Comparison of ENCODE assay signal across 1 cellular context in genomic region chr17:49880291-49881053, GRCh38.
A peak's percentile ranks its signal among the peaks of the same experiment; 100 is the strongest.
TF ChIP-seq lines count a peak whose summit lies in the region.

No MANE protein-coding gene starts in this region.

TF ChIP-seq in HepG2, 621 proteins besides CTCF, POLR2A, EP300 and RAD21 (continued from another document and continues in another):
- TF ChIP-seq ZNF318 (CRISPR knock-in tag; IDR thresholded peaks at IDR 0.05) (0 out of 2 replicates have a peak, but pooled peaks have one; percentile 46), MTF2 (CRISPR knock-in tag; IDR thresholded peaks at IDR 0.05; ENCODE audit: borderline replicate concordance) (no peak; the same call in 1 of the 2 replicates), ATF4 (CRISPR knock-in tag; IDR thresholded peaks at IDR 0.05) (no peak), NFIC (IDR thresholded peaks at IDR 0.05; ENCODE audit: low read length) (no peak), ZNF343 (CRISPR knock-in tag; IDR thresholded peaks at IDR 0.05) (no peak), ZNF180 (CRISPR knock-in tag; IDR thresholded peaks at IDR 0.05; ENCODE audit: borderline replicate concordance, low read depth) (no peak), ZNF557 (CRISPR knock-in tag; IDR thresholded peaks at IDR 0.05) (no peak), ZNF788 (CRISPR knock-in tag; IDR thresholded peaks at IDR 0.05; ENCODE audit: borderline replicate concordance) (peak; percentile 73; the same call in 1 of the 2 replicates), RNF219 (CRISPR knock-in tag; IDR thresholded peaks at IDR 0.05) (no peak), ZNF24 (IDR thresholded peaks at IDR 0.05) (no peak), GLMP (CRISPR knock-in tag; IDR thresholded peaks at IDR 0.05; ENCODE audit: borderline replicate concordance) (no peak), NONO (IDR thresholded peaks at IDR 0.05) (no peak), NONO (CRISPR knock-in tag; conservative IDR thresholded peaks at IDR 0.05) (no peak), KLF16 (CRISPR knock-in tag; IDR thresholded peaks at IDR 0.05) (no peak), MBD4 (IDR thresholded peaks at IDR 0.05; ENCODE audit: borderline replicate concordance, low read length) (no peak), IRF9 (CRISPR knock-in tag; IDR thresholded peaks at IDR 0.05; ENCODE audit: borderline replicate concordance) (no peak), REST (IDR thresholded peaks at IDR 0.05; ENCODE audit: borderline replicate concordance in 1 of 2, low read depth in 1 of 2, low read length in 2 of 2) (no peak), ZNF891 (CRISPR knock-in tag; IDR thresholded peaks at IDR 0.05) (peak; percentile 32; the same call in 1 of the 2 replicates), CREM (IDR thresholded peaks at IDR 0.05) (no peak), CREM (CRISPR knock-in tag; IDR thresholded peaks at IDR 0.05) (no peak), ZNF605 (CRISPR knock-in tag; IDR thresholded peaks at IDR 0.05) (no peak), ZSCAN20 (CRISPR knock-in tag; IDR thresholded peaks at IDR 0.05; ENCODE audit: borderline replicate concordance) (no peak), RARA (CRISPR knock-in tag; IDR thresholded peaks at IDR 0.05) (no peak), ZNF569 (CRISPR knock-in tag; IDR thresholded peaks at IDR 0.05; ENCODE audit: borderline replicate concordance) (no peak), YEATS4 (CRISPR knock-in tag; IDR thresholded peaks at IDR 0.05; ENCODE audit: borderline replicate concordance) (no peak), CREB1 (IDR thresholded peaks at IDR 0.05) (no peak), CREB1 (CRISPR knock-in tag; IDR thresholded peaks at IDR 0.05) (no peak), ZNF619 (CRISPR knock-in tag; IDR thresholded peaks at IDR 0.05) (no peak), HCFC1 (IDR thresholded peaks at IDR 0.05; ENCODE audit: low read depth, low read length) (no peak), ZNF431 (CRISPR knock-in tag; IDR thresholded peaks at IDR 0.05; ENCODE audit: borderline replicate concordance, low read depth) (no peak), HNRNPL (IDR thresholded peaks at IDR 0.05; ENCODE audit: low read depth, low read length) (0 out of 2 replicates have a peak, but pooled peaks have one; percentile 44), CAMTA2 (CRISPR knock-in tag; IDR thresholded peaks at IDR 0.05; ENCODE audit: borderline replicate concordance) (no peak), NFATC3 (CRISPR knock-in tag; IDR thresholded peaks at IDR 0.05) (no peak), PAX8 (CRISPR knock-in tag; IDR thresholded peaks at IDR 0.05; ENCODE audit: borderline replicate concordance) (0 out of 2 replicates have a peak, but pooled peaks have one; percentile 40), HNRNPK (IDR thresholded peaks at IDR 0.05; ENCODE audit: low read depth, low read length, poor library complexity, severe bottlenecking) (no peak), BRCA1 (CRISPR knock-in tag; IDR thresholded peaks at IDR 0.05) (no peak), ZNF580 (CRISPR knock-in tag; IDR thresholded peaks at IDR 0.05; ENCODE audit: borderline replicate concordance, low read depth) (peak; percentile 80; the same call in 1 of the 2 replicates), ARID4A (CRISPR knock-in tag; IDR thresholded peaks at IDR 0.05; ENCODE audit: borderline replicate concordance) (no peak), POLR2G (IDR thresholded peaks at IDR 0.05; ENCODE audit: low read depth, low read length) (no peak), ZFY (CRISPR knock-in tag; IDR thresholded peaks at IDR 0.05) (peak; percentile 39; the same call in 1 of the 2 replicates), RNF2 (conservative IDR thresholded peaks at IDR 0.05; ENCODE audit: low read depth) (0 out of 2 replicates have a peak, but pooled peaks have one; percentile 32), THYN1 (CRISPR knock-in tag; IDR thresholded peaks at IDR 0.05; ENCODE audit: borderline replicate concordance, low read depth) (no peak)
